In the genomic region with DNA sequence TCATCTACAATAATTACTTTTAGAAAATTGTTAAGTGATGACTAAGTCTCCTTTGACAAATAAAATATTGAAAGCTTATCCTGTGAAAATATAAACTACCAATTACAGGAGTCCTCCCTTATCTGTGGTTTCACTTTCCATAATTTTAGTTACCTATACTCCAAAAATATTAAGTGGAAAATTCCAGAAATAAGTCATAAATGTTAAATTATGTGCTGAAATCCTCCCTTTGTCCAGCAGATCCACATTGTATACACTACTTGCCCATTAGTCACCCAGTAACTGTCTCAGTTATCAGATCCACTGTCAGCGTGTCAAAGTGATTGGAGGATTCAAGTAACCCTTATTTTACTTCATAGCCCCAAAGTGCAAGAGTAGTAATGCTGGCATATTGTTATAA, we compare ENCODE assay signal across 1 cellular context.
TF ChIP-seq lines count a peak whose summit lies in the region.

No MANE protein-coding gene starts in this region.

TF ChIP-seq in HCT116, 20 proteins besides CTCF, POLR2A, EP300 and RAD21 (continued from another document):
- TF ChIP-seq REST (IDR thresholded peaks at IDR 0.05; ENCODE audit: low read depth) (no peak), EGR1 (IDR thresholded peaks at IDR 0.05; ENCODE audit: low read depth) (no peak), ZNF274 (IDR thresholded peaks at IDR 0.05; ENCODE audit: low read depth, low read length) (no peak), JUND (IDR thresholded peaks at IDR 0.05) (no peak), EZH2phosphoT487 (IDR thresholded peaks at IDR 0.05; ENCODE audit: borderline replicate concordance) (no peak), SRF (IDR thresholded peaks at IDR 0.05; ENCODE audit: low read depth) (no peak), POLR2AphosphoS5 (IDR thresholded peaks at IDR 0.05; ENCODE audit: low read depth, low read length) (no peak), SIN3A (IDR thresholded peaks at IDR 0.05; ENCODE audit: low read depth) (no peak), FOSL1 (IDR thresholded peaks at IDR 0.05; ENCODE audit: low read depth) (no peak), CBX3 (IDR thresholded peaks at IDR 0.05; ENCODE audit: low read depth) (no peak), ZFX (IDR thresholded peaks at IDR 0.05) (no peak), YY1 (IDR thresholded peaks at IDR 0.05; ENCODE audit: extremely low read depth, insufficient replicate concordance, low read depth, low read length) (no peak), EZH2 (IDR thresholded peaks at IDR 0.05) (no peak)
- TF ChIP-seq, protein P1, sequence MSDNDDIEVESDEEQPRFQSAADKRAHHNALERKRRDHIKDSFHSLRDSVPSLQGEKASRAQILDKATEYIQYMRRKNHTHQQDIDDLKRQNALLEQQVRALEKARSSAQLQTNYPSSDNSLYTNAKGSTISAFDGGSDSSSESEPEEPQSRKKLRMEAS (IDR thresholded peaks at IDR 0.05): no peak
- TF ChIP-seq, protein P2, sequence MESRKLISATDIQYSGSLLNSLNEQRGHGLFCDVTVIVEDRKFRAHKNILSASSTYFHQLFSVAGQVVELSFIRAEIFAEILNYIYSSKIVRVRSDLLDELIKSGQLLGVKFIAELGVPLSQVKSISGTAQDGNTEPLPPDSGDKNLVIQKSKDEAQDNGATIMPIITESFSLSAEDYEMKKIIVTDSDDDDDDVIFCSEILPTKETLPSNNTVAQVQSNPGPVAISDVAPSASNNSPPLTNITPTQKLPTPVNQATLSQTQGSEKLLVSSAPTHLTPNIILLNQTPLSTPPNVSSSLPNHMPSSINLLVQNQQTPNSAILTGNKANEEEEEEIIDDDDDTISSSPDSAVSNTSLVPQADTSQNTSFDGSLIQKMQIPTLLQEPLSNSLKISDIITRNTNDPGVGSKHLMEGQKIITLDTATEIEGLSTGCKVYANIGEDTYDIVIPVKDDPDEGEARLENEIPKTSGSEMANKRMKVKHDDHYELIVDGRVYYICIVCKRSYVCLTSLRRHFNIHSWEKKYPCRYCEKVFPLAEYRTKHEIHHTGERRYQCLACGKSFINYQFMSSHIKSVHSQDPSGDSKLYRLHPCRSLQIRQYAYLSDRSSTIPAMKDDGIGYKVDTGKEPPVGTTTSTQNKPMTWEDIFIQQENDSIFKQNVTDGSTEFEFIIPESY (IDR thresholded peaks at IDR 0.05; ENCODE audit: extremely low read depth, insufficient replicate concordance, low read length): no peak
- TF ChIP-seq, protein P3, sequence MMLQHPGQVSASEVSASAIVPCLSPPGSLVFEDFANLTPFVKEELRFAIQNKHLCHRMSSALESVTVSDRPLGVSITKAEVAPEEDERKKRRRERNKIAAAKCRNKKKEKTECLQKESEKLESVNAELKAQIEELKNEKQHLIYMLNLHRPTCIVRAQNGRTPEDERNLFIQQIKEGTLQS (IDR thresholded peaks at IDR 0.05): no peak
